In the genomic region with DNA sequence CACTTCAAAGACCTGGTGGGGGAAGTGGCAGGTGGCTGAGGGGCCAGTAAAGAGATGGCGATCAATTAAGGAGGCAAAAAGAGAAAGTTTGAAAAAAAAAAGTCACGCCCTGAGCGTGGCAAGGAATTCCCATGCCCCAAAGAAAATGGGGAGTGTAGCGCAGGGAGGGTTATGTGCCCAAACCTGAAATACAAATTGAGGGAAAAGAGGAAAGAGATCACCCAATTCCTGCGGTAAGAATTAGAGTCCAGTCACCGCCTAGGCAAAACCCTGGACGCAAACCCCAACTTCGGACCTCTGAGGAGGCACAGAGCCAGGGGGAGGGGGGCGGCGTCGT, we compare ENCODE assay signal across 8 cellular contexts. TPM values are rescaled to one million over a fixed set of nuclear protein-coding genes. Genes with fewer than 3 reads are reported as not detected.
DNase-seq lines count a peak whose midpoint lies in the region; ATAC-seq, FAIRE-seq and TF ChIP-seq lines count a peak whose summit lies in the region.

No MANE protein-coding gene starts in this region.

- H3K36me3 Mint-ChIP-seq in CD8-positive, alpha-beta T cell: peaks cover 20% of the 10 kb centered on the region
- no peaks in the 10 kb centered on the region for H3K36me3 Mint-ChIP-seq in mesothelial cell of epicardium

- H3K4me2 ChIP-seq in H1 (ENCODE audit: insufficient read depth in 1 of 2, low read depth in 2 of 2, low read length in 2 of 2): peak overlapping the region; percentile 64 to 83

- H3K27ac ChIP-seq in CD8-positive, alpha-beta T cell (ENCODE audit: low read depth, low read length): peak overlapping the region; percentile 60
- H3K27ac ChIP-seq in H1 (ENCODE audit: low read depth, low read length) (no peak overlapping the region), neutrophil (no peak overlapping the region)

- no peak for TF ChIP-seq CTCF in CD8-positive, alpha-beta T cell (IDR thresholded peaks at IDR 0.05)
- TF ChIP-seq CTCF in H1 (IDR thresholded peaks at IDR 0.05; ENCODE audit: control extremely low read depth in 1 of 3, insufficient read depth in 1 of 3, low read depth in 1 of 3, low read length in 3 of 3) (no peak), neutrophil (IDR thresholded peaks at IDR 0.05) (no peak), mesothelial cell of epicardium (IDR thresholded peaks at IDR 0.05; ENCODE audit: unreplicated experiment) (no peak)

- peak overlapping the region; percentile 84 for H3K4me3 ChIP-seq in CD8-positive, alpha-beta T cell (ENCODE audit: low read depth, low read length)
- H3K4me3 ChIP-seq in MG63 (peak overlapping the region; percentile 68), H1 (ENCODE audit: extremely low read depth in 1 of 4, insufficient read depth in 2 of 4, low read depth in 3 of 4, low read length in 4 of 4) (peak overlapping the region; percentile 58 to 90 (median 66)), neutrophil (ENCODE audit: low read depth in 1 of 2, low read length in 1 of 2) (peak overlapping the region; percentile 56 to 64)

- H3K4me3 Mint-ChIP-seq in CD8-positive, alpha-beta T cell: no peak overlapping the region
- no peak overlapping the region for H3K4me3 Mint-ChIP-seq in mesothelial cell of epicardium

- H3K27me3 ChIP-seq in CD8-positive, alpha-beta T cell (ENCODE audit: insufficient read depth, low read length): no peaks in the 10 kb centered on the region
- H3K27me3 ChIP-seq in MG63 (no peaks in the 10 kb centered on the region), H1 (replicated peaks in 1 of 4; ENCODE audit: control insufficient read depth in 3 of 4, extremely low read depth in 1 of 4, insufficient read depth in 3 of 4, low read length in 3 of 4) (no peaks in the 10 kb centered on the region), neutrophil (peaks cover 5% of the 10 kb centered on the region)

- TF ChIP-seq POLR2A in H1 (IDR thresholded peaks at IDR 0.05; ENCODE audit: control extremely low read depth in 1 of 2, low read depth in 2 of 2, low read length in 2 of 2): no peak

- no peak overlapping the region for H4K8ac ChIP-seq in H1 (ENCODE audit: extremely low read depth, insufficient read depth, low read length)

- H3K27ac Mint-ChIP-seq in CD8-positive, alpha-beta T cell: peak overlapping the region; percentile 70
- H3K27ac Mint-ChIP-seq in mesothelial cell of epicardium: no peak overlapping the region

- intact Hi-C loops in CD8-positive, alpha-beta T cell (cut with DNase I, micrococcal nuclease): loop anchor here (2.0 to 10.0 kb wide), 6 partner anchors 500 to 1300 kb away; a partner anchor contains a TSS

- no peaks in the 10 kb centered on the region for H3K9me3 Mint-ChIP-seq in CD8-positive, alpha-beta T cell
- no peaks in the 10 kb centered on the region for H3K9me3 Mint-ChIP-seq in mesothelial cell of epicardium

- no peak overlapping the region for H2BK5ac ChIP-seq in H1 (ENCODE audit: low read depth, low read length)

- no peaks in the 10 kb centered on the region for H3K79me2 ChIP-seq in H1 (ENCODE audit: control insufficient read depth in 1 of 2, insufficient read depth in 2 of 2, low read length in 2 of 2)

- no peaks in the 10 kb centered on the region for H3K79me1 ChIP-seq in H1 (ENCODE audit: low read depth, low read length)

- H2AK5ac ChIP-seq in H1 (ENCODE audit: low read depth, low read length): no peak overlapping the region

- no peak overlapping the region for H3K14ac ChIP-seq in H1 (ENCODE audit: insufficient read length)

- H3K4me1 Mint-ChIP-seq in CD8-positive, alpha-beta T cell (ENCODE audit: low read depth): peaks cover 13% of the 10 kb centered on the region
- peaks cover 8% of the 10 kb centered on the region for H3K4me1 Mint-ChIP-seq in mesothelial cell of epicardium

- H3K18ac ChIP-seq in H1 (ENCODE audit: extremely low read depth, low read length): no peak overlapping the region

- CTCF ChIA-PET in CD8-positive, alpha-beta T cell (lab: Charles Lee): interaction anchor here (1.4 kb wide), 1 partner anchor 14 kb away, joined by 6 read pairs; no protein-coding TSS in a partner anchor
- CTCF ChIA-PET in H1 (lab: Charles Lee; ENCODE audit: partially characterized antibody): no interaction called here

- H2BK20ac ChIP-seq in H1 (ENCODE audit: low read length): no peak overlapping the region

- no peak overlapping the region for H2BK12ac ChIP-seq in H1 (ENCODE audit: low read depth, low read length)

- POLR2A ChIA-PET in CD8-positive, alpha-beta T cell (lab: Charles Lee): no interaction called here
- POLR2A ChIA-PET in H1 (lab: Charles Lee; ENCODE audit: partially characterized antibody): no interaction called here

- no peak for DNase-seq in CD8-positive, alpha-beta T cell
- DNase-seq in MG63 (no peak), H1 (ENCODE audit: low read depth in 1 of 2, low spot score in 2 of 2) (no peak), mesenteric fat pad (ENCODE audit: low spot score) (no peak), DMS114 treated with DMSO at 0.1 percent for 48 hours (lab: John Stamatoyannopoulos, UW; ENCODE audit: unreplicated experiment) (no peak), mesothelial cell of epicardium (ENCODE audit: low spot score in 2 of 2, unreplicated experiment in 2 of 2) (no peak)

- no peak for TF ChIP-seq EP300 in H1 (IDR thresholded peaks at IDR 0.05; ENCODE audit: borderline replicate concordance in 1 of 2, low read depth in 2 of 2, low read length in 2 of 2)

- no peak overlapping the region for H3K56ac ChIP-seq in H1 (replicated peaks; ENCODE audit: insufficient read length, low read depth, low read length)

- no peak overlapping the region for H2BK15ac ChIP-seq in H1 (ENCODE audit: low read length)

- H2BK120ac ChIP-seq in H1 (replicated peaks; ENCODE audit: low read depth, low read length): no peak overlapping the region

- no peaks in the 10 kb centered on the region for H3K36me3 ChIP-seq in CD8-positive, alpha-beta T cell (ENCODE audit: insufficient read depth, low read length)
- H3K36me3 ChIP-seq in MG63 (no peaks in the 10 kb centered on the region), H1 (ENCODE audit: control insufficient read depth in 2 of 4, insufficient read depth in 4 of 4, low read length in 3 of 4) (no peaks in the 10 kb centered on the region), neutrophil (no peaks in the 10 kb centered on the region)

- H4K5ac ChIP-seq in H1 (ENCODE audit: insufficient read length, low read depth, low read length): no peak overlapping the region

- H3K27me3 Mint-ChIP-seq in CD8-positive, alpha-beta T cell (ENCODE audit: low read depth): no peaks in the 10 kb centered on the region
- H3K27me3 Mint-ChIP-seq in mesothelial cell of epicardium (ENCODE audit: low read depth): peaks cover 7% of the 10 kb centered on the region

- H3K4ac ChIP-seq in H1 (replicated peaks; ENCODE audit: insufficient read length, low read depth, low read length): no peak overlapping the region

- no peak for FAIRE-seq in H1 (lab: Jason Lieb, UNC)

- no peaks in the 10 kb centered on the region for H3K4me1 ChIP-seq in CD8-positive, alpha-beta T cell (ENCODE audit: insufficient read depth, low read length)
- H3K4me1 ChIP-seq in H1 (replicated peaks in 1 of 4; ENCODE audit: control insufficient read depth in 3 of 4, insufficient read depth in 4 of 4, low read length in 3 of 4): no peaks in the 10 kb centered on the region
- H3K4me1 ChIP-seq in neutrophil (ENCODE audit: control insufficient read depth in 1 of 2, insufficient read depth in 1 of 2, low read depth in 1 of 2, low read length in 1 of 2): peaks cover 0 to 6% of the 10 kb centered on the region in 2 experiments

- no peak overlapping the region for H3K23ac ChIP-seq in H1 (ENCODE audit: insufficient read length)

- no peak overlapping the region; a peak in 2 of 7 replicates for H3K9ac ChIP-seq in H1 (replicated peaks in 1 of 4; ENCODE audit: extremely low read depth in 1 of 4, low read depth in 3 of 4, low read length in 3 of 4)

- H2AFZ ChIP-seq in H1 (ENCODE audit: low read length): 0 out of 2 replicates have a peak overlapping the region, but pooled peaks have one; percentile 7

- no peaks in the 10 kb centered on the region for H4K20me1 ChIP-seq in H1 (replicated peaks in 1 of 2; ENCODE audit: control insufficient read depth in 1 of 2, insufficient read depth in 2 of 2, low read length in 2 of 2)

- H3K23me2 ChIP-seq in H1 (ENCODE audit: low read depth, low read length): no peaks in the 10 kb centered on the region

- WGBS in H1 (ENCODE audit: extremely low coverage in 1 of 2, insufficient coverage in 1 of 2, insufficient read length in 1 of 2, insufficient replicate concordance in 2 of 2, low coverage in 1 of 2, low lambda C conversion rate in 2 of 2, missing lambda C conversion rate in 1 of 2), 2 experiments: 0% methylated on average over 3 of the region's 11 CpGs; no CpG with 5 or more reads in 1 of the 2 experiments

- no peak for TF ChIP-seq RAD21 in H1 (IDR thresholded peaks at IDR 0.05 in 1 of 2, conservative IDR thresholded peaks at IDR 0.05 in 1 of 2; ENCODE audit: low read depth in 2 of 2, low read length in 2 of 2)

- H3K9me3 ChIP-seq in CD8-positive, alpha-beta T cell (ENCODE audit: low read length): no peaks in the 10 kb centered on the region
- H3K9me3 ChIP-seq in MG63 (no peaks in the 10 kb centered on the region), H1 (ENCODE audit: insufficient read depth in 2 of 2, low read depth in 1 of 2, low read length in 1 of 2) (no peaks in the 10 kb centered on the region), neutrophil (no peaks in the 10 kb centered on the region)

- no peak overlapping the region for H4K91ac ChIP-seq in H1 (replicated peaks; ENCODE audit: insufficient read length, low read length)

- ATAC-seq in CD8-positive, alpha-beta T cell: no peak
- no peak for ATAC-seq in GM21737 (IDR thresholded peaks at IDR 0.05; ENCODE audit: unreplicated experiment)

TF ChIP-seq in H1, 55 proteins besides CTCF, POLR2A, EP300 and RAD21:
- TF ChIP-seq CBX5 (IDR thresholded peaks at IDR 0.05; ENCODE audit: low read depth, low read length) (no peak), CEBPB (IDR thresholded peaks at IDR 0.05; ENCODE audit: low read depth, low read length) (no peak)

RNA-seq across cellular contexts. Expression of a gene that starts 0.6 kb away (rescaled TPM):
- total RNA-seq in CD8-positive, alpha-beta T cell: 1 to 10 TPM; 4.0 to 4.6 TPM
- total RNA-seq in MG63 (2014; rRNA removed; shearing (Covaris generic); ENCODE audit: low replicate concordance): 4.0 and 9.1 TPM in 2 replicates
- 10.9 and 12.3 TPM in 2 replicates for total RNA-seq in H1 (2021; fragmentation: NEBNext Ultra II Directional; extraction: Animal tissue kit (Norgen Biotek cat#: 25700))
- 3.9 and 4.5 TPM in 2 replicates for polyA plus RNA-seq in H1 (2011; rRNA removed)
- polyA plus RNA-seq in H1 (2011; cell fraction: cytosol; rRNA removed): 7.0 TPM
- 9.6 TPM for polyA plus RNA-seq in H1 (2011; cell fraction: nucleus; rRNA removed)
- 6.9 to 13.0 TPM (median 8.6 TPM) in 4 replicates for polyA plus RNA-seq in H1 (2012, experiment 1 of 2)
- 0.62 TPM for polyA plus RNA-seq in H1 (2012, experiment 2 of 2)
- 8.9 TPM for polyA plus RNA-seq in H1 (2013, experiment 1 of 2)
- 8.3 TPM for polyA plus RNA-seq in H1 (2013, experiment 2 of 2)
- 12.0 and 16.3 TPM in 2 replicates for polyA minus RNA-seq in H1 (2011; rRNA and poly(A)+ RNA removed)
- polyA minus RNA-seq in H1 (2011; cell fraction: cytosol; rRNA and poly(A)+ RNA removed): 6.8 TPM
- polyA minus RNA-seq in H1 (2011; cell fraction: nucleus; rRNA and poly(A)+ RNA removed): 13.8 TPM
- 15.1 TPM for total RNA-seq in mesenteric fat pad
- 12.4 to 14.0 TPM (median 13.0 TPM) in 3 replicates for total RNA-seq in mesothelial cell of epicardium
